Comparison of ENCODE assay signal across 27 cellular contexts in genomic region chr2:96946625-96947024, GRCh38. TPM values are rescaled to one million over a fixed set of nuclear protein-coding genes. Genes with fewer than 3 reads are reported as not detected.
DNase-seq lines count a peak whose midpoint lies in the region; ATAC-seq and TF ChIP-seq lines count a peak whose summit lies in the region.
"Had no signal": no experiment of that assay in that cellular context is flagged by ENCODE, and none has a peak within 500 bp of the region (broad histone marks: within the 10 kb centered on the region; RNA-seq: fewer than 3 reads in every experiment).

No MANE protein-coding gene starts in this region.

- H3K27me3 ChIP-seq in heart right ventricle, result no peaks in the 10 kb centered on the region
- H3K27me3 ChIP-seq in dorsolateral prefrontal cortex, result no peaks in the 10 kb centered on the region
- H3K27me3 ChIP-seq in trophoblast cell (ENCODE audit: insufficient read depth, low read length), result no peaks in the 10 kb centered on the region
- H3K27me3 ChIP-seq: MG63, SJCRH30 had no signal

- peak overlapping the region; percentile 78 for H3K23ac ChIP-seq in trophoblast cell (ENCODE audit: low read length)

- H4K8ac ChIP-seq in trophoblast cell (ENCODE audit: low read depth, low read length), result no peak overlapping the region

- peak overlapping the region; percentile 35 for H2AK5ac ChIP-seq in trophoblast cell (ENCODE audit: low read length)

- H3K79me1 ChIP-seq in trophoblast cell (ENCODE audit: low read length), result peaks cover 3% of the 10 kb centered on the region

- H3K27ac ChIP-seq in heart right ventricle (no peak overlapping the region), dorsolateral prefrontal cortex (peak overlapping the region in 49 of 59 donors; percentile 6 to 100 (median 97)), trophoblast cell (ENCODE audit: low read depth, low read length) (no peak overlapping the region)
- H3K27ac ChIP-seq: A549, SJCRH30 had no signal

- H2BK12ac ChIP-seq in trophoblast cell (ENCODE audit: low read length), result no peak overlapping the region

- DNase-seq in Right ventricle myocardium superior (peak; percentile 5), heart right ventricle (no peak), dorsolateral prefrontal cortex (no peak), trophoblast cell (no peak), NCI-H1417 treated with DMSO at 0.1 percent for 48 hours (lab: John Stamatoyannopoulos, UW) (no peak), NCI-H446 treated with DMSO at 0.1 percent for 48 hours (lab: John Stamatoyannopoulos, UW) (no peak), HPDE6-E6E7 (ENCODE audit: extremely low spot score) (no peak)
- DNase-seq: AML-193; C1 segment of cervical spinal cord; CD4-positive, alpha-beta memory T cell; COR-L47; DMS53; H7; KBM-7; MG63; NCI-H1048; NCI-H1417; NCI-H187; NCI-H2081 treated with DMSO at 0.1 percent for 48 hours; NCI-H524 treated with DMSO at 0.1 percent for 48 hours; NCI-H774; SJCRH30 had no signal

- H3K36me3 ChIP-seq in heart right ventricle, result no peaks in the 10 kb centered on the region
- H3K36me3 ChIP-seq in trophoblast cell (ENCODE audit: control insufficient read depth in 1 of 2, insufficient read depth in 2 of 2, low read length in 2 of 2), result no peaks in the 10 kb centered on the region
- H3K36me3 ChIP-seq: MG63, SJCRH30 had no signal

- no peak overlapping the region for H2BK5ac ChIP-seq in trophoblast cell (ENCODE audit: low read depth, low read length, poor library complexity)

- H3K4me3 ChIP-seq in heart right ventricle, result no peak overlapping the region
- no peak overlapping the region for H3K4me3 ChIP-seq in dorsolateral prefrontal cortex
- no peak overlapping the region for H3K4me3 ChIP-seq in trophoblast cell (ENCODE audit: low read depth, low read length)
- H3K4me3 ChIP-seq: A549, MG63, SJCRH30 had no signal

- intact Hi-C loops in Right ventricle myocardium superior (cut with DNase I) (no loop called here), heart right ventricle (cut with DNase I) (loop anchor here in 2 of 10 donors (5.0 kb wide), 1 partner anchor 34 kb away; no protein-coding TSS in a partner anchor), dorsolateral prefrontal cortex (cut with DNase I) (no loop called here)

- H4K91ac ChIP-seq in trophoblast cell (ENCODE audit: low read depth, low read length), result no peak overlapping the region

- H4K12ac ChIP-seq in trophoblast cell (ENCODE audit: low read depth, low read length), result no peak overlapping the region

- no peak for TF ChIP-seq CTCF in heart right ventricle (IDR thresholded peaks at IDR 0.05)
- no peak for TF ChIP-seq CTCF in dorsolateral prefrontal cortex (IDR thresholded peaks at IDR 0.05 in 54 of 56, conservative IDR thresholded peaks at IDR 0.05 in 2 of 56; ENCODE audit: low read depth in 1 of 56, partially characterized antibody in 56 of 56)

- H3K4me2 ChIP-seq in trophoblast cell (ENCODE audit: low read length), result no peak overlapping the region
- H3K4me2 ChIP-seq: A549 had no signal

- no peak overlapping the region for H2AFZ ChIP-seq in trophoblast cell (ENCODE audit: insufficient read depth, low read length, poor library complexity)

- H3K14ac ChIP-seq in trophoblast cell (ENCODE audit: low read length), result no peak overlapping the region

- ATAC-seq in Right ventricle myocardium superior (ENCODE audit: poor library complexity), result no peak
- ATAC-seq in heart right ventricle, result no peak
- ATAC-seq: A549, SK-N-SH treated with all-trans-retinoic acid at 6 μM for 48 hours had no signal

- H3K9me3 ChIP-seq in heart right ventricle, result peaks cover 0 to 20% (median 13%) of the 10 kb centered on the region in 11 donors
- no peaks in the 10 kb centered on the region for H3K9me3 ChIP-seq in trophoblast cell (ENCODE audit: insufficient read depth, low read depth, low read length)
- H3K9me3 ChIP-seq: SJCRH30 had no signal

- 86% methylated on average over 9 of the region's 9 CpGs for WGBS in heart right ventricle, 2 donors
- WGBS in trophoblast cell (ENCODE audit: extremely low coverage, insufficient coverage, insufficient read length), result no CpG with 5 or more reads among the region's 9 CpGs

- no peak overlapping the region for H3K9ac ChIP-seq in trophoblast cell (ENCODE audit: low read length)

- H3K79me2 ChIP-seq in trophoblast cell (ENCODE audit: control insufficient read depth, insufficient read depth, low read length, poor library complexity), result no peaks in the 10 kb centered on the region

- peak overlapping the region; percentile 5 for H3K4ac ChIP-seq in trophoblast cell (ENCODE audit: low read depth, low read length)

- H2BK120ac ChIP-seq in trophoblast cell (ENCODE audit: insufficient read depth, low read length, poor library complexity), result peak overlapping the region; percentile 26

- H3K4me1 ChIP-seq in heart right ventricle (peaks cover 5 to 16% (median 14%) of the 10 kb centered on the region in 9 donors), trophoblast cell (ENCODE audit: control insufficient read depth in 1 of 2, insufficient read depth in 2 of 2, low read length in 2 of 2) (peaks cover 11 to 12% of the 10 kb centered on the region in 2 experiments)
- H3K4me1 ChIP-seq: A549 had no signal

- no peak overlapping the region for H3K18ac ChIP-seq in trophoblast cell (ENCODE audit: low read length)

RNA-seq across cellular contexts. Expression of gene FAM178B, which starts 39.8 kb away (rescaled TPM):
- total RNA-seq in Right ventricle myocardium superior (1.2 TPM), heart right ventricle (1 to 10 TPM in 2 of 10 donors, under 1 TPM in 7, not detected in 1; 0.30 to 1.3 (median 0.47) TPM), dorsolateral prefrontal cortex (10 to 100 TPM in 40 of 120 experiments, 1 to 10 TPM in 80; 1.5 to 44.2 (median 8.0) TPM)
- polyA plus RNA-seq in heart right ventricle, result under 1 TPM; 0.30 to 0.80 TPM
- polyA plus RNA-seq in trophoblast cell (2013), result 2.4 TPM in 2 replicates
- total RNA-seq: Daoy, G401, HT1080 had no signal
- polyA plus RNA-seq: CD4-positive, alpha-beta memory T cell had no signal

Comparison
In these comparisons a context has a peak if more than half of its experiments do, and no peak if none do; other contexts are left out.
1. H3K27ac ChIP-seq: peak in dorsolateral prefrontal cortex (49 of 59); none in heart right ventricle (0 of 10) and trophoblast cell (single experiment).